In genomic region chr4:158566860-158567259, GRCh38 we compare ENCODE assay signal across 37 cellular contexts. TPM values are rescaled to one million over a fixed set of nuclear protein-coding genes. Genes with fewer than 3 reads are reported as not detected.
"Had no signal": no experiment of that assay in that cellular context is flagged by ENCODE, and none has a peak within 500 bp of the region (broad histone marks: within the 10 kb centered on the region; RNA-seq: fewer than 3 reads in every experiment).

No MANE protein-coding gene starts in this region.

- ATAC-seq: activated naive CD4-positive, alpha-beta T cell treated with anti-CD3 and anti-CD28 coated beads, Interleukin-2, amount 50 U/mL, for 72 hours; activated naive CD8-positive, alpha-beta T cell treated with anti-CD3 and anti-CD28 coated beads, Interleukin-2, amount 50 U/mL, for 24 hours; activated T-cell treated with anti-CD3 and anti-CD28 coated beads, Interleukin-2, amount 50 U/mL, for 4 hours; activated T-cell treated with anti-CD3 and anti-CD28 coated beads, Interleukin-2, amount 50 U/mL, for 72 hours; activated T-helper 17 cell treated with anti-CD3 and anti-CD28 coated beads, Interleukin-2, amount 50 U/mL, for 72 hours; body of pancreas had no signal

- H3K9me3 ChIP-seq: adrenal gland, ascending aorta, body of pancreas had no signal

- H3K27me3 ChIP-seq: adrenal gland, ascending aorta, body of pancreas, brain microvascular endothelial cell, breast epithelium, cardiac muscle cell had no signal

- H3K4me3 ChIP-seq: adrenal gland, ascending aorta, body of pancreas, breast epithelium, cardiac muscle cell had no signal

- H3K4me1 ChIP-seq: adrenal gland, ascending aorta, body of pancreas, breast epithelium had no signal

- DNase-seq: activated effector memory CD4-positive, alpha-beta T cell treated with anti-CD3 and anti-CD28 coated beads, Interleukin-2, amount 50 U/mL, for 16 hours; activated effector memory CD4-positive, alpha-beta T cell treated with Interleukin-2 at 50 U/mL for 16 hours; activated naive CD4-positive, alpha-beta T cell; activated naive CD4-positive, alpha-beta T cell treated with anti-CD3 and anti-CD28 coated beads for 36 hours; activated naive CD4-positive, alpha-beta T cell treated with anti-CD3 and anti-CD28 coated beads, Interleukin-2, amount 10 ng/mL, durations not matched to agents 7 days and 5 days; activated naive CD4-positive, alpha-beta T cell treated with anti-CD3 and anti-CD28 coated beads, Interleukin-2, amount 50 U/mL, for 16 hours; activated naive CD4-positive, alpha-beta T cell treated with Interleukin-2 at 50 U/mL for 16 hours; activated naive CD8-positive, alpha-beta T cell treated with anti-CD3 and anti-CD28 coated beads for 36 hours; activated naive CD8-positive, alpha-beta T cell treated with anti-CD3 and anti-CD28 coated beads, Interleukin-2, amount 10 ng/mL, durations not matched to agents 7 days and 5 days; activated naive CD8-positive, alpha-beta T cell treated with anti-CD3 and anti-CD28 coated beads, Interleukin-2, amount 50 U/mL, for 24 hours; activated T-cell treated with anti-CD3 and anti-CD28 coated beads for 4 hours; activated T-cell treated with anti-CD3 and anti-CD28 coated beads, Interleukin-2, amount 50 U/mL, for 1 hour; activated T-cell treated with anti-CD3 and anti-CD28 coated beads, Interleukin-2, amount 50 U/mL, for 24 hours; activated T-cell treated with anti-CD3 and anti-CD28 coated beads, Interleukin-2, amount 50 U/mL, for 4 hours; activated T-cell treated with anti-CD3 and anti-CD28 coated beads, Interleukin-2, amount 50 U/mL, for 48 hours; activated T-cell treated with anti-CD3 and anti-CD28 coated beads, Interleukin-2, amount 50 U/mL, for 72 hours; adrenal gland; amniotic stem cell; amygdala; anterior cingulate cortex; aorta; body of pancreas; brain microvascular endothelial cell; caudate nucleus; central memory CD4-positive, alpha-beta T cell; cerebellar nuclear complex had no signal

- FAIRE-seq: astrocyte, bronchial epithelial cell had no signal

- H3K36me3 ChIP-seq: adrenal gland, ascending aorta, brain microvascular endothelial cell, breast epithelium, cardiac muscle cell had no signal

- H3K27ac ChIP-seq: adrenal gland, ascending aorta, body of pancreas, brain microvascular endothelial cell, breast epithelium, cardiac muscle cell had no signal

RNA-seq across cellular contexts. Expression of gene RXFP1, which starts 45.2 kb away (rescaled TPM):
- total RNA-seq: activated naive CD4-positive, alpha-beta T cell treated with anti-CD3 and anti-CD28 coated beads for 36 hours; activated naive CD4-positive, alpha-beta T cell treated with anti-CD3 and anti-CD28 coated beads, Interleukin-2, amount 50 U/mL, for 72 hours; activated naive CD8-positive, alpha-beta T cell treated with anti-CD3 and anti-CD28 coated beads for 36 hours; activated naive CD8-positive, alpha-beta T cell treated with anti-CD3 and anti-CD28 coated beads, Interleukin-2, amount 10 ng/mL, durations not matched to agents 7 days and 5 days; activated T-cell treated with anti-CD3 and anti-CD28 coated beads, Interleukin-2, amount 50 U/mL, for 72 hours; activated T-helper 1 cell treated with anti-CD3 and anti-CD28 coated beads, Interleukin-12 subunit alpha, Interleukin-12 subunit beta, Interleukin-2, Interleukin-4 antibody, amounts not matched to agents 30 ng/mL and 10 ng/mL and 1 ng/mL, durations not matched to agents 14 hours and 24 hours and 36 hours; activated T-helper 17 cell treated with anti-CD3 and anti-CD28 coated beads, Interleukin-2, amount 50 U/mL, for 72 hours; activated T-helper 2 cell treated with anti-CD3 and anti-CD28 coated beads, Interferon-gamma antibody, Interleukin-2, Interleukin-4, amounts not matched to agents 10 μg/mL and 5 μg/mL and 100 μg/mL, durations not matched to agents 14 hours and 24 hours and 36 hours; body of pancreas; cardiac muscle cell; cardiac septum; chondrocyte had no signal
- polyA plus RNA-seq: cardiac muscle cell had no signal
